In genomic region chr13:47112900-47113299, GRCh38 we compare ENCODE assay signal across 23 cellular contexts.
"Had no signal": no experiment of that assay in that cellular context is flagged by ENCODE, and none has a peak within 500 bp of the region (broad histone marks: within the 10 kb centered on the region; RNA-seq: fewer than 3 reads in every experiment).

No MANE protein-coding gene starts in this region.

- ATAC-seq: activated CD4-positive, alpha-beta T cell treated with anti-CD3 and anti-CD28 coated beads for 36 hours; activated T-cell treated with anti-CD3 and anti-CD28 coated beads, Interleukin-2, amount 50 U/mL, for 4 hours; left lung had no signal

- H3K4me3 Mint-ChIP-seq: activated B cell treated with CpG ODN at 0.5 μM for 24 hours; activated CD4-positive, alpha-beta T cell treated with anti-CD3 and anti-CD28 coated beads for 36 hours; activated naive CD8-positive, alpha-beta T cell treated with anti-CD3 and anti-CD28 coated beads for 36 hours; activated T-cell treated with anti-CD3 and anti-CD28 coated beads, Interleukin-2, amount 50 U/mL, for 4 hours; naive B cell; T-helper 2 cell treated with Interferon-gamma antibody and Interleukin-4, amounts not matched to agents 5 μg/mL and 100 μg/mL, for 36 hours had no signal

- H3K36me3 ChIP-seq: left lung, sigmoid colon, uterus had no signal

- H3K4me1 ChIP-seq: left lung, testis, uterus had no signal

- H3K4me3 ChIP-seq: left lung, lung, sigmoid colon, testis, uterus had no signal

- H3K27me3 Mint-ChIP-seq: activated B cell treated with CpG ODN at 0.5 μM for 24 hours; activated CD4-positive, alpha-beta T cell treated with anti-CD3 and anti-CD28 coated beads for 36 hours had no signal

- H3K27ac Mint-ChIP-seq: activated B cell treated with CpG ODN at 0.5 μM for 24 hours; activated CD4-positive, alpha-beta T cell treated with anti-CD3 and anti-CD28 coated beads for 36 hours; activated naive CD8-positive, alpha-beta T cell treated with anti-CD3 and anti-CD28 coated beads for 36 hours; activated T-helper 2 cell treated with anti-CD3 and anti-CD28 coated beads, Interferon-gamma antibody, Interleukin-2, Interleukin-4, amounts not matched to agents 10 μg/mL and 5 μg/mL and 100 μg/mL, durations not matched to agents 14 hours and 24 hours and 36 hours; T-helper 2 cell treated with Interferon-gamma antibody and Interleukin-4, amounts not matched to agents 5 μg/mL and 100 μg/mL, for 36 hours had no signal

- H3K9me3 Mint-ChIP-seq: activated B cell treated with CpG ODN at 0.5 μM for 24 hours; activated naive CD8-positive, alpha-beta T cell treated with anti-CD3 and anti-CD28 coated beads for 36 hours; activated T-cell treated with anti-CD3 and anti-CD28 coated beads, Interleukin-2, amount 50 U/mL, for 4 hours; activated T-helper 2 cell treated with anti-CD3 and anti-CD28 coated beads, Interferon-gamma antibody, Interleukin-2, Interleukin-4, amounts not matched to agents 10 μg/mL and 5 μg/mL and 100 μg/mL, durations not matched to agents 14 hours and 24 hours and 36 hours; T-helper 2 cell treated with Interferon-gamma antibody and Interleukin-4, amounts not matched to agents 5 μg/mL and 100 μg/mL, for 36 hours had no signal

- H3K4me1 Mint-ChIP-seq: activated B cell treated with CpG ODN at 0.5 μM for 24 hours had no signal

- DNase-seq: activated B cell treated with CpG ODN at 0.5 μM for 24 hours; activated CD4-positive, alpha-beta T cell treated with anti-CD3 and anti-CD28 coated beads for 36 hours; activated CD4-positive, alpha-beta T cell treated with anti-CD3 and anti-CD28 coated beads, Interleukin-2, amount 50 U/mL, for 4 hours; activated CD8-positive, alpha-beta memory T cell treated with anti-CD3 and anti-CD28 coated beads for 24 hours; activated CD8-positive, alpha-beta memory T cell treated with anti-CD3 and anti-CD28 coated beads, Interleukin-2, amount 50 U/mL, for 4 hours; activated naive CD4-positive, alpha-beta T cell; activated naive CD8-positive, alpha-beta T cell treated with anti-CD3 and anti-CD28 coated beads for 36 hours; activated T-cell treated with anti-CD3 and anti-CD28 coated beads, Interleukin-2, amount 50 U/mL, for 4 hours; cortex of kidney; effector CD4-positive, alpha-beta T cell; erythroblast; kidney glomerular epithelial cell; left lung; naive B cell; sigmoid colon; stimulated activated CD4-positive, alpha-beta T cell treated with anti-CD3 and anti-CD28 coated beads, Interleukin-2, amount 100 ng/mL, for 48 hours; stimulated activated naive CD4-positive, alpha-beta T cell; testis; trophoblast cell; uterus had no signal

- H3K36me3 Mint-ChIP-seq: activated naive CD8-positive, alpha-beta T cell treated with anti-CD3 and anti-CD28 coated beads for 36 hours; naive B cell had no signal

- H3K27me3 ChIP-seq: left lung, sigmoid colon, testis, uterus had no signal

- H3K27ac ChIP-seq: left lung, sigmoid colon, testis, uterus had no signal

- H3K9me3 ChIP-seq: left lung, sigmoid colon, testis, uterus had no signal
